In the genomic region with DNA sequence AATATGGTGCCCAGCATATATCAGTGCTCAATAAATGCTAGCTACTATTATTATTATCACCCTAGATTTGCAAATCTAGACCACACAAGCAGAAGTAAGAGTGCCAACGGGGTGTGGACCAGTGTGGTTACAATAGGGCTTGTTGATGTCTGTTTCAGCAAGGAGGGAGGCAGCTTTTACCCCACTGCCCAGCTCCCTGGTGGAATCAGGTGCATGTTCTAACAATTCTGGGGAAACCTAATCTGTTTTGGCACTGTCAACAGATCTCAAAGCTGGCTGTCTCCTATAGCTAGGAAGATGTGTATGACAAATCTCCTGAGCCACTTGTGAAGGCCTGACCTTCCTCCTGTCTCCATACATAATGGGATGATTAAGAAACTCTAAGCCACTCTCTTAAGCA, we compare ENCODE assay signal across 1 cellular context.
TF ChIP-seq lines count a peak whose summit lies in the region.

No MANE protein-coding gene starts in this region.

TF ChIP-seq in GM23338, 12 proteins besides CTCF, POLR2A, EP300 and RAD21 (continued from another document):
- TF ChIP-seq, protein P1, sequence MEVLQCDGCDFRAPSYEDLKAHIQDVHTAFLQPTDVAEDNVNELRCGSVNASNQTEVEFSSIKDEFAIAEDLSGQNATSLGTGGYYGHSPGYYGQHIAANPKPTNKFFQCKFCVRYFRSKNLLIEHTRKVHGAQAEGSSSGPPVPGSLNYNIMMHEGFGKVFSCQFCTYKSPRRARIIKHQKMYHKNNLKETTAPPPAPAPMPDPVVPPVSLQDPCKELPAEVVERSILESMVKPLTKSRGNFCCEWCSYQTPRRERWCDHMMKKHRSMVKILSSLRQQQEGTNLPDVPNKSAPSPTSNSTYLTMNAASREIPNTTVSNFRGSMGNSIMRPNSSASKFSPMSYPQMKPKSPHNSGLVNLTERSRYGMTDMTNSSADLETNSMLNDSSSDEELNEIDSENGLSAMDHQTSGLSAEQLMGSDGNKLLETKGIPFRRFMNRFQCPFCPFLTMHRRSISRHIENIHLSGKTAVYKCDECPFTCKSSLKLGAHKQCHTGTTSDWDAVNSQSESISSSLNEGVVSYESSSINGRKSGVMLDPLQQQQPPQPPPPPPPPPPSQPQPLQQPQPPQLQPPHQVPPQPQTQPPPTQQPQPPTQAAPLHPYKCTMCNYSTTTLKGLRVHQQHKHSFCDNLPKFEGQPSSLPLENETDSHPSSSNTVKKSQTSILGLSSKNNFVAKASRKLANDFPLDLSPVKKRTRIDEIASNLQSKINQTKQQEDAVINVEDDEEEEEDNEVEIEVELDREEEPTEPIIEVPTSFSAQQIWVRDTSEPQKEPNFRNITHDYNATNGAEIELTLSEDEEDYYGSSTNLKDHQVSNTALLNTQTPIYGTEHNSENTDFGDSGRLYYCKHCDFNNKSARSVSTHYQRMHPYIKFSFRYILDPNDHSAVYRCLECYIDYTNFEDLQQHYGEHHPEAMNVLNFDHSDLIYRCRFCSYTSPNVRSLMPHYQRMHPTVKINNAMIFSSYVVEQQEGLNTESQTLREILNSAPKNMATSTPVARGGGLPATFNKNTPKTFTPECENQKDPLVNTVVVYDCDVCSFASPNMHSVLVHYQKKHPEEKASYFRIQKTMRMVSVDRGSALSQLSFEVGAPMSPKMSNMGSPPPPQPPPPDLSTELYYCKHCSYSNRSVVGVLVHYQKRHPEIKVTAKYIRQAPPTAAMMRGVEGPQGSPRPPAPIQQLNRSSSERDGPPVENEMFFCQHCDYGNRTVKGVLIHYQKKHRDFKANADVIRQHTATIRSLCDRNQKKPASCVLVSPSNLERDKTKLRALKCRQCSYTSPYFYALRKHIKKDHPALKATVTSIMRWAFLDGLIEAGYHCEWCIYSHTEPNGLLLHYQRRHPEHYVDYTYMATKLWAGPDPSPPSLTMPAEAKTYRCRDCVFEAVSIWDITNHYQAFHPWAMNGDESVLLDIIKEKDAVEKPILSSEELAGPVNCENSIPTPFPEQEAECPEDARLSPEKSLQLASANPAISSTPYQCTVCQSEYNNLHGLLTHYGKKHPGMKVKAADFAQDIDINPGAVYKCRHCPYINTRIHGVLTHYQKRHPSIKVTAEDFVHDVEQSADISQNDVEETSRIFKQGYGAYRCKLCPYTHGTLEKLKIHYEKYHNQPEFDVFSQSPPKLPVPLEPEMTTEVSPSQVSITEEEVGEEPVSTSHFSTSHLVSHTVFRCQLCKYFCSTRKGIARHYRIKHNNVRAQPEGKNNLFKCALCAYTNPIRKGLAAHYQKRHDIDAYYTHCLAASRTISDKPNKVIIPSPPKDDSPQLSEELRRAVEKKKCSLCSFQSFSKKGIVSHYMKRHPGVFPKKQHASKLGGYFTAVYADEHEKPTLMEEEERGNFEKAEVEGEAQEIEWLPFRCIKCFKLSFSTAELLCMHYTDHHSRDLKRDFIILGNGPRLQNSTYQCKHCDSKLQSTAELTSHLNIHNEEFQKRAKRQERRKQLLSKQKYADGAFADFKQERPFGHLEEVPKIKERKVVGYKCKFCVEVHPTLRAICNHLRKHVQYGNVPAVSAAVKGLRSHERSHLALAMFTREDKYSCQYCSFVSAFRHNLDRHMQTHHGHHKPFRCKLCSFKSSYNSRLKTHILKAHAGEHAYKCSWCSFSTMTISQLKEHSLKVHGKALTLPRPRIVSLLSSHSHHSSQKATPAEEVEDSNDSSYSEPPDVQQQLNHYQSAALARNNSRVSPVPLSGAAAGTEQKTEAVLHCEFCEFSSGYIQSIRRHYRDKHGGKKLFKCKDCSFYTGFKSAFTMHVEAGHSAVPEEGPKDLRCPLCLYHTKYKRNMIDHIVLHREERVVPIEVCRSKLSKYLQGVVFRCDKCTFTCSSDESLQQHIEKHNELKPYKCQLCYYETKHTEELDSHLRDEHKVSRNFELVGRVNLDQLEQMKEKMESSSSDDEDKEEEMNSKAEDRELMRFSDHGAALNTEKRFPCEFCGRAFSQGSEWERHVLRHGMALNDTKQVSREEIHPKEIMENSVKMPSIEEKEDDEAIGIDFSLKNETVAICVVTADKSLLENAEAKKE (CRISPR knock-in tag; IDR thresholded peaks at IDR 0.05) = no peak
- TF ChIP-seq EZH2phosphoT487 (IDR thresholded peaks at IDR 0.05; ENCODE audit: unreplicated experiment) (no peak), EZH2 (IDR thresholded peaks at IDR 0.05; ENCODE audit: low read depth, unreplicated experiment) (no peak)
